Comparison of ENCODE assay signal across 7 cellular contexts in genomic region chr7:93228302-93228701, GRCh38.
DNase-seq lines count a peak whose midpoint lies in the region; ATAC-seq and TF ChIP-seq lines count a peak whose summit lies in the region.

No MANE protein-coding gene starts in this region.

- peak; percentile 5 for DNase-seq in GDM1 (lab: John Stamatoyannopoulos, UW)
- peak; percentile 45 for DNase-seq in HEK293T (ENCODE audit: extremely low spot score)
- peak; percentile 76 for DNase-seq in NCI-H2196 (lab: John Stamatoyannopoulos, UW; ENCODE audit: unreplicated experiment)
- no peak for DNase-seq in WERI-Rb-1
- DNase-seq in glomerular visceral epithelial cell (ENCODE audit: extremely low spot score), result peak; percentile 65
- peak; percentile 31 for DNase-seq in smooth muscle cell of the brain vasculature (ENCODE audit: low read depth, low spot score)

- ATAC-seq in GM19463 (IDR thresholded peaks at IDR 0.05; ENCODE audit: unreplicated experiment), result no peak

- no peaks in the 10 kb centered on the region for H3K36me3 ChIP-seq in WERI-Rb-1

- no peak overlapping the region for H3K27ac ChIP-seq in WERI-Rb-1

- POLR2A ChIA-PET in HEK293T (lab: Yijun Ruan, JAX), result no interaction called here

- no peak overlapping the region for H3K4me3 ChIP-seq in WERI-Rb-1 (ENCODE audit: low read depth, low read length)

- TF ChIP-seq CTCF in WERI-Rb-1 (IDR thresholded peaks at IDR 0.05; ENCODE audit: low read depth, low read length), result peak; percentile 36; the same call in 1 of the 2 replicates

- no peaks in the 10 kb centered on the region for H3K27me3 ChIP-seq in WERI-Rb-1 (ENCODE audit: insufficient read depth, low read depth, severe bottlenecking)

- CTCF ChIA-PET in HEK293T (lab: Yijun Ruan, JAX), result interaction anchor here (0.8 to 1.6 kb wide), 3 partner anchors 10 to 49 kb away, joined by 3 to 4 read pairs (median 4); no protein-coding TSS in a partner anchor

- no peaks in the 10 kb centered on the region for H3K9me3 ChIP-seq in WERI-Rb-1 (ENCODE audit: severe bottlenecking)

TF ChIP-seq in HEK293T, 16 proteins besides CTCF, POLR2A, EP300 and RAD21:
- TF ChIP-seq TARDBP (IDR thresholded peaks at IDR 0.05), result no peak
- no peak for TF ChIP-seq FOXA1 (IDR thresholded peaks at IDR 0.05)
- no peak for TF ChIP-seq HDGF (IDR thresholded peaks at IDR 0.05; ENCODE audit: borderline replicate concordance)
- TF ChIP-seq SP1 (IDR thresholded peaks at IDR 0.05), result no peak
- TF ChIP-seq ARNT (IDR thresholded peaks at IDR 0.05), result no peak
- no peak for TF ChIP-seq CTBP1 (IDR thresholded peaks at IDR 0.05; ENCODE audit: borderline replicate concordance)
- TF ChIP-seq ELF4 (IDR thresholded peaks at IDR 0.05), result no peak
- TF ChIP-seq NFRKB (IDR thresholded peaks at IDR 0.05), result no peak
- TF ChIP-seq LEF1 (IDR thresholded peaks at IDR 0.05; ENCODE audit: borderline replicate concordance), result no peak
- no peak for TF ChIP-seq PKNOX1 (IDR thresholded peaks at IDR 0.05)
- TF ChIP-seq SUZ12 (IDR thresholded peaks at IDR 0.05), result no peak
- no peak for TF ChIP-seq L3MBTL2 (conservative IDR thresholded peaks at IDR 0.05)
- no peak for TF ChIP-seq FOXK2 (IDR thresholded peaks at IDR 0.05)
- no peak for TF ChIP-seq BHLHE40 (IDR thresholded peaks at IDR 0.05; ENCODE audit: borderline replicate concordance)
- TF ChIP-seq ZNF384 (IDR thresholded peaks at IDR 0.05), result no peak
- TF ChIP-seq FOXM1 (IDR thresholded peaks at IDR 0.05; ENCODE audit: borderline replicate concordance), result no peak
